1 cellular context compared by ENCODE assay signal in genomic region chr14:23464700-23465099, GRCh38.
TF ChIP-seq lines count a peak whose summit lies in the region.

No MANE protein-coding gene starts in this region.

TF ChIP-seq in GM12878, 131 proteins besides CTCF, POLR2A, EP300 and RAD21 (continued from another document):
- TF ChIP-seq SKIL (IDR thresholded peaks at IDR 0.05; ENCODE audit: low read depth, poor library complexity, severe bottlenecking) = no peak
- TF ChIP-seq SPI1 (IDR thresholded peaks at IDR 0.05; ENCODE audit: borderline replicate concordance, insufficient read depth, low read depth, low read length) = peak; percentile 24; the same call in 1 of the 2 replicates
- no peak for TF ChIP-seq HDAC6 (IDR thresholded peaks at IDR 0.05; ENCODE audit: unreplicated experiment)
- TF ChIP-seq CREB1 (IDR thresholded peaks at IDR 0.05; ENCODE audit: low read depth) = no peak
